ENCODE assay signal across 8 cellular contexts in the genomic region with DNA sequence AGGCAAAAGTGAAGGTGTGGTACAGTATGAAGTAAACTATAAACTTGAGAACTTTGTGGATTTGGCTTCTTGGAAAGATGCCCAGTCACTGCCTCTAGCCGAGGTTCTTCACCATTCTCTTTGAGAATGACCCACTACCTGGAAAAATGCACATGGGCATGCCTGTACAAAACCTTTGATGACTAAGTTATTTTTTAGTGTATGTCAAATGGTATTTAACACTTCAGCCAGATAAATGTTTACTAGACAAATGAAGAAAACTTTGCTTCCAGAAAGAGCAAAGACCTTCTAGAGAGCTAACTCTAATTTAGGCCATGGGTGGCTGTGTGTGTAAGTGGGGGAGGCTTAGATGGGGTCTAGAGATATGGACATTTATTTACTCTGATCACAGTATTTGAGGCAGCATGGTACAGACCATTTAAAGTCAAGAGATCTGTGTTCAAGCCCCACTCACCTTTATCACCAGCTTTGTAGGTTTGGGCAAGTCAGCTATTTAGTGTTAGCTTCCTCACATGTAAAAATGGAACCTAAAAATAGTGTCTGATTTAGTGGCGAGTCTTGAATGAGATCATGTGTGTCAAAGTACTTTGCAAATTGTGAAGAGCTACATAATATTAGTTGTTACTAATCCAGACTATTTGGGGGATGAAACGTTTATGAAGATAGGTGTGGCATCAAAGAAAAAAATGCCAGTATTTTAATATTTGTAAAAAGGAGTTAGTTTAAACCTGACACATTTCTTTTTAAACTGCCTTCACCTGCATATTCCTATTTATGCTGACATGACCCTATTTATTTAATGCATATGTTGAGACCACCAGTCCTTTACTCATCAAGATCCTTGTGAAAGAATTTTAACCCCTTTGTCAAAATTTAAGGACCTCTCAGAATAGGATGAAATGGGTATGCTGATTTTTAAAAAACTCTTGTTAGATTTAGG. TPM values are rescaled to one million over a fixed set of nuclear protein-coding genes. Genes with fewer than 3 reads are reported as not detected.
DNase-seq lines count a peak whose midpoint lies in the region; ATAC-seq and TF ChIP-seq lines count a peak whose summit lies in the region.

No MANE protein-coding gene starts in this region.

- H3K4me1 Mint-ChIP-seq in central memory CD8-positive, alpha-beta T cell = peaks cover 60% of the 10 kb centered on the region
- H3K4me1 Mint-ChIP-seq in memory B cell = peaks cover 33% of the 10 kb centered on the region

- no peak for TF ChIP-seq CTCF in GM10248 (IDR thresholded peaks at IDR 0.05; ENCODE audit: control extremely low read depth, extremely low read depth, low read depth, missing control alignments)

- CTCF ChIA-PET in GM10248 (lab: Yijun Ruan, JAX) = interaction anchor here (1.3 to 3.1 kb wide), 3 partner anchors 11 to 138 kb away, joined by 3 to 12 read pairs (median 10); a partner anchor contains a TSS

- 1 to 2% methylated on average over 3 of the region's 3 CpGs for WGBS in aorta, 2 donors

- H3K27me3 Mint-ChIP-seq in central memory CD8-positive, alpha-beta T cell = no peaks in the 10 kb centered on the region
- H3K27me3 Mint-ChIP-seq in memory B cell = no peaks in the 10 kb centered on the region

- H3K27ac Mint-ChIP-seq in central memory CD8-positive, alpha-beta T cell (ENCODE audit: low read depth) = peak overlapping the region; percentile 55
- peak overlapping the region; percentile 97 for H3K27ac Mint-ChIP-seq in memory B cell

- peak overlapping the region; percentile 28 to 36 for H3K27ac ChIP-seq in aorta (ENCODE audit: low read depth in 1 of 2, low read length in 2 of 2)

- H3K36me3 Mint-ChIP-seq in central memory CD8-positive, alpha-beta T cell (ENCODE audit: insufficient read depth) = peaks cover 18% of the 10 kb centered on the region
- peaks cover 10% of the 10 kb centered on the region for H3K36me3 Mint-ChIP-seq in memory B cell

- H3K4me1 ChIP-seq in aorta (ENCODE audit: control insufficient read depth in 1 of 2, insufficient read depth in 2 of 2, low read length in 2 of 2) = peaks cover 3 to 7% of the 10 kb centered on the region in 2 donors

- no peak for ATAC-seq in central memory CD8-positive, alpha-beta T cell (replicated peaks; ENCODE audit: extremely low read depth, poor library complexity, severe bottlenecking)
- ATAC-seq in memory B cell (ENCODE audit: low read depth) (no peak), aorta (ENCODE audit: low FRiP score) (no peak)

- H3K9me3 ChIP-seq in aorta (ENCODE audit: control insufficient read depth, low read length) = no peaks in the 10 kb centered on the region

- DNase-seq in EL (peak; percentile 76), NCI-H2029 treated with DMSO at 0.1 percent for 48 hours (lab: John Stamatoyannopoulos, UW) (peak; percentile 93), memory B cell (ENCODE audit: low spot score in 2 of 2) (no peak), aorta (no peak), NCI-H510A treated with DMSO at 0.1 percent for 48 hours (lab: John Stamatoyannopoulos, UW) (no peak), NCI-H128 (lab: John Stamatoyannopoulos, UW; ENCODE audit: unreplicated experiment) (no peak), GM10248 (ENCODE audit: extremely low spot score) (no peak)
- DNase-seq in central memory CD8-positive, alpha-beta T cell (ENCODE audit: low spot score in 2 of 2) = no peak

- H3K27me3 ChIP-seq in aorta (ENCODE audit: control insufficient read depth in 1 of 2, insufficient read depth in 2 of 2, low read length in 1 of 2) = no peaks in the 10 kb centered on the region

- no peaks in the 10 kb centered on the region for H3K36me3 ChIP-seq in aorta (ENCODE audit: control insufficient read depth in 1 of 2, insufficient read depth in 2 of 2, low read length in 1 of 2)

- peak overlapping the region; percentile 44 for H3K4me3 Mint-ChIP-seq in central memory CD8-positive, alpha-beta T cell
- peak overlapping the region; percentile 95 for H3K4me3 Mint-ChIP-seq in memory B cell

- H3K4me3 ChIP-seq in aorta (ENCODE audit: low read length in 2 of 2) = no peak overlapping the region

- intact Hi-C loops in aorta (cut with DNase I) = no loop called here

- H3K9me3 Mint-ChIP-seq in central memory CD8-positive, alpha-beta T cell = no peaks in the 10 kb centered on the region
- no peaks in the 10 kb centered on the region for H3K9me3 Mint-ChIP-seq in memory B cell

- POLR2A ChIA-PET in GM10248 (lab: Yijun Ruan, JAX) = interaction anchor here (0.6 kb wide), 1 partner anchor 487 kb away, joined by 3 read pairs; no protein-coding TSS in a partner anchor

RNA-seq across cellular contexts. Expression of a gene that starts 20.2 kb away (rescaled TPM):
- 10 to 100 TPM; 39.1 to 56.4 TPM for total RNA-seq in aorta
- 10 to 100 TPM; 21.3 to 36.2 TPM for polyA plus RNA-seq in aorta

RNA-seq across cellular contexts. Expression of a gene that starts 46.3 kb away (rescaled TPM):
- total RNA-seq in aorta = 10 to 100 TPM; 16.7 to 18.3 TPM
- 1 to 10 TPM; 4.9 to 6.2 TPM for polyA plus RNA-seq in aorta

Comparison
In these comparisons a context has a peak if more than half of its experiments do, and no peak if none do; other contexts are left out.
1. DNase-seq: peak in EL (single experiment) and NCI-H2029 treated with DMSO at 0.1 percent for 48 hours (single experiment); none in central memory CD8-positive, alpha-beta T cell (0 of 2), memory B cell (0 of 2), aorta (0 of 2), NCI-H510A treated with DMSO at 0.1 percent for 48 hours (single experiment), NCI-H128 (single experiment) and GM10248 (single experiment).